1 cellular context compared by ENCODE assay signal in the genomic region with DNA sequence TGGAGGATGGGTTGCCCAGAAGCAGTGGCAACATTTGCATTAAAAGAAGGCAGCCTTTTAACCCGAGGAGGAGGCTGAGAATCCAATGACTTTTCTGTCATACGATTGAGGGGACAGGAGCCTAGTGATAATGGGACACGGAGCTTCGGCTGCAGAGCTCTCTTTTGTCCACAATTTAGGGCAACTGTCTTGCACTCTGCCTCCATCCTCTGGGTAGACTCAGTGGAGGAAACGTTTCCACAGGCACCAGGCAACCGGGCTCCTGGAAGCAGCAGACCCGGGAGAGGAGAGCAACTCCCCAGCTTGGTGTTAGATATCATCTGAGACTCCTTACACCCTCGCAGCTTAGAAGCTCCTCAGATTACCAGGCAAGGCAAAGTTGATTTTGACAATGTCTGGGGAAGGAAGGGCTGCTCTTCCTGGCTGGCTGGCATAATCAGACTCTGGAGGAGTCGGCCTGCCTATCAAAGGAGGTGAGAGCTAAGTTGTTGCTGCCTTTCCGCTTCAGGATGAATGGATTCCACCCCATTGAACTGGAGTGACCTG.
TF ChIP-seq lines count a peak whose summit lies in the region.

No MANE protein-coding gene starts in this region.

TF ChIP-seq in endothelial cell of umbilical vein, 7 proteins besides CTCF, POLR2A, EP300 and RAD21:
- TF ChIP-seq FOS (IDR thresholded peaks at IDR 0.05; ENCODE audit: borderline replicate concordance, insufficient read depth, low read length) (no peak), MYC (IDR thresholded peaks at IDR 0.05; ENCODE audit: low read depth, low read length) (no peak), JUN (IDR thresholded peaks at IDR 0.05; ENCODE audit: borderline replicate concordance, insufficient read depth, insufficient read length, low read depth) (no peak), EZH2 (IDR thresholded peaks at IDR 0.05; ENCODE audit: borderline replicate concordance, low read depth, low read length, severe bottlenecking) (no peak), POLR2AphosphoS5 (IDR thresholded peaks at IDR 0.05; ENCODE audit: insufficient read depth, low read depth, low read length) (no peak), GATA2 (IDR thresholded peaks at IDR 0.05; ENCODE audit: insufficient read depth, insufficient read length, low read depth, low read length) (no peak)
- TF ChIP-seq, protein P1, sequence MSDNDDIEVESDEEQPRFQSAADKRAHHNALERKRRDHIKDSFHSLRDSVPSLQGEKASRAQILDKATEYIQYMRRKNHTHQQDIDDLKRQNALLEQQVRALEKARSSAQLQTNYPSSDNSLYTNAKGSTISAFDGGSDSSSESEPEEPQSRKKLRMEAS (IDR thresholded peaks at IDR 0.05; ENCODE audit: insufficient read depth, insufficient read length) = no peak
TF ChIP-seq in endothelial cell of umbilical vein: peak in this region for 0.
